ENCODE assay signal across 1 cellular context in the genomic region with DNA sequence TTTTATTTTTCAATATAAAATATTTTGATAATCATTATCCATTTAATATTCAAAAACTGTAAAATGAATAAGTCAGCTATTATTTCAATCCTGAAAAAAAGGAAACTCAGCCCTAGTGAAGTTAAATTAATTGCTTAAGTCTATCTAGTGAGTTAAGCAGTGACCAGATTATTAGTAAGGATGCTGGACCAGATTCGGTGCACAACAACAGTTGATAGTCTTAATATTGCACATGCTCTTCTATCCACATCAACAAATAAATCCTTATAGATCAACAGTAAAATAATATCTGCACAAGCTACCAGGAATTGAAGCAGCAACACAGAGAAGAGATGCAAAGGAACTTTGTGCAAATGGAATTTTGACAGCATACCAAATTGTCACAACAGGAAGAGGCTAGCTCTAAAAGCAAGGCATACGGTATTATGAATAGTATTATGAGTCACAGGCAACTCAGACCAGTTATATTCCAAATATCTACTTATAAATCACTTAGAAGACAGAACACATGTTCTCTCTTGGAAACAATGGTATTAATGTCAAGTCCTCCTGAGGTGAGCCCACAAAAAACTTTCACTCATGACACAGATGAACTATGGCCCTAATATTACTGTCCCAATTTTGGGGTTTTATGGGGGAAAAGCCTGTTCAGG.
TF ChIP-seq lines count a peak whose summit lies in the region.

No MANE protein-coding gene starts in this region.

TF ChIP-seq in GM23338, 12 proteins besides CTCF, POLR2A, EP300 and RAD21 (continued from another document):
- TF ChIP-seq, protein P1, sequence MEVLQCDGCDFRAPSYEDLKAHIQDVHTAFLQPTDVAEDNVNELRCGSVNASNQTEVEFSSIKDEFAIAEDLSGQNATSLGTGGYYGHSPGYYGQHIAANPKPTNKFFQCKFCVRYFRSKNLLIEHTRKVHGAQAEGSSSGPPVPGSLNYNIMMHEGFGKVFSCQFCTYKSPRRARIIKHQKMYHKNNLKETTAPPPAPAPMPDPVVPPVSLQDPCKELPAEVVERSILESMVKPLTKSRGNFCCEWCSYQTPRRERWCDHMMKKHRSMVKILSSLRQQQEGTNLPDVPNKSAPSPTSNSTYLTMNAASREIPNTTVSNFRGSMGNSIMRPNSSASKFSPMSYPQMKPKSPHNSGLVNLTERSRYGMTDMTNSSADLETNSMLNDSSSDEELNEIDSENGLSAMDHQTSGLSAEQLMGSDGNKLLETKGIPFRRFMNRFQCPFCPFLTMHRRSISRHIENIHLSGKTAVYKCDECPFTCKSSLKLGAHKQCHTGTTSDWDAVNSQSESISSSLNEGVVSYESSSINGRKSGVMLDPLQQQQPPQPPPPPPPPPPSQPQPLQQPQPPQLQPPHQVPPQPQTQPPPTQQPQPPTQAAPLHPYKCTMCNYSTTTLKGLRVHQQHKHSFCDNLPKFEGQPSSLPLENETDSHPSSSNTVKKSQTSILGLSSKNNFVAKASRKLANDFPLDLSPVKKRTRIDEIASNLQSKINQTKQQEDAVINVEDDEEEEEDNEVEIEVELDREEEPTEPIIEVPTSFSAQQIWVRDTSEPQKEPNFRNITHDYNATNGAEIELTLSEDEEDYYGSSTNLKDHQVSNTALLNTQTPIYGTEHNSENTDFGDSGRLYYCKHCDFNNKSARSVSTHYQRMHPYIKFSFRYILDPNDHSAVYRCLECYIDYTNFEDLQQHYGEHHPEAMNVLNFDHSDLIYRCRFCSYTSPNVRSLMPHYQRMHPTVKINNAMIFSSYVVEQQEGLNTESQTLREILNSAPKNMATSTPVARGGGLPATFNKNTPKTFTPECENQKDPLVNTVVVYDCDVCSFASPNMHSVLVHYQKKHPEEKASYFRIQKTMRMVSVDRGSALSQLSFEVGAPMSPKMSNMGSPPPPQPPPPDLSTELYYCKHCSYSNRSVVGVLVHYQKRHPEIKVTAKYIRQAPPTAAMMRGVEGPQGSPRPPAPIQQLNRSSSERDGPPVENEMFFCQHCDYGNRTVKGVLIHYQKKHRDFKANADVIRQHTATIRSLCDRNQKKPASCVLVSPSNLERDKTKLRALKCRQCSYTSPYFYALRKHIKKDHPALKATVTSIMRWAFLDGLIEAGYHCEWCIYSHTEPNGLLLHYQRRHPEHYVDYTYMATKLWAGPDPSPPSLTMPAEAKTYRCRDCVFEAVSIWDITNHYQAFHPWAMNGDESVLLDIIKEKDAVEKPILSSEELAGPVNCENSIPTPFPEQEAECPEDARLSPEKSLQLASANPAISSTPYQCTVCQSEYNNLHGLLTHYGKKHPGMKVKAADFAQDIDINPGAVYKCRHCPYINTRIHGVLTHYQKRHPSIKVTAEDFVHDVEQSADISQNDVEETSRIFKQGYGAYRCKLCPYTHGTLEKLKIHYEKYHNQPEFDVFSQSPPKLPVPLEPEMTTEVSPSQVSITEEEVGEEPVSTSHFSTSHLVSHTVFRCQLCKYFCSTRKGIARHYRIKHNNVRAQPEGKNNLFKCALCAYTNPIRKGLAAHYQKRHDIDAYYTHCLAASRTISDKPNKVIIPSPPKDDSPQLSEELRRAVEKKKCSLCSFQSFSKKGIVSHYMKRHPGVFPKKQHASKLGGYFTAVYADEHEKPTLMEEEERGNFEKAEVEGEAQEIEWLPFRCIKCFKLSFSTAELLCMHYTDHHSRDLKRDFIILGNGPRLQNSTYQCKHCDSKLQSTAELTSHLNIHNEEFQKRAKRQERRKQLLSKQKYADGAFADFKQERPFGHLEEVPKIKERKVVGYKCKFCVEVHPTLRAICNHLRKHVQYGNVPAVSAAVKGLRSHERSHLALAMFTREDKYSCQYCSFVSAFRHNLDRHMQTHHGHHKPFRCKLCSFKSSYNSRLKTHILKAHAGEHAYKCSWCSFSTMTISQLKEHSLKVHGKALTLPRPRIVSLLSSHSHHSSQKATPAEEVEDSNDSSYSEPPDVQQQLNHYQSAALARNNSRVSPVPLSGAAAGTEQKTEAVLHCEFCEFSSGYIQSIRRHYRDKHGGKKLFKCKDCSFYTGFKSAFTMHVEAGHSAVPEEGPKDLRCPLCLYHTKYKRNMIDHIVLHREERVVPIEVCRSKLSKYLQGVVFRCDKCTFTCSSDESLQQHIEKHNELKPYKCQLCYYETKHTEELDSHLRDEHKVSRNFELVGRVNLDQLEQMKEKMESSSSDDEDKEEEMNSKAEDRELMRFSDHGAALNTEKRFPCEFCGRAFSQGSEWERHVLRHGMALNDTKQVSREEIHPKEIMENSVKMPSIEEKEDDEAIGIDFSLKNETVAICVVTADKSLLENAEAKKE (CRISPR knock-in tag; IDR thresholded peaks at IDR 0.05): no peak
- TF ChIP-seq NANOG (IDR thresholded peaks at IDR 0.05; ENCODE audit: borderline replicate concordance): no peak
- TF ChIP-seq, protein P2, sequence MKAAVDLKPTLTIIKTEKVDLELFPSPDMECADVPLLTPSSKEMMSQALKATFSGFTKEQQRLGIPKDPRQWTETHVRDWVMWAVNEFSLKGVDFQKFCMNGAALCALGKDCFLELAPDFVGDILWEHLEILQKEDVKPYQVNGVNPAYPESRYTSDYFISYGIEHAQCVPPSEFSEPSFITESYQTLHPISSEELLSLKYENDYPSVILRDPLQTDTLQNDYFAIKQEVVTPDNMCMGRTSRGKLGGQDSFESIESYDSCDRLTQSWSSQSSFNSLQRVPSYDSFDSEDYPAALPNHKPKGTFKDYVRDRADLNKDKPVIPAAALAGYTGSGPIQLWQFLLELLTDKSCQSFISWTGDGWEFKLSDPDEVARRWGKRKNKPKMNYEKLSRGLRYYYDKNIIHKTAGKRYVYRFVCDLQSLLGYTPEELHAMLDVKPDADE (IDR thresholded peaks at IDR 0.05): no peak
